In the genomic region with DNA sequence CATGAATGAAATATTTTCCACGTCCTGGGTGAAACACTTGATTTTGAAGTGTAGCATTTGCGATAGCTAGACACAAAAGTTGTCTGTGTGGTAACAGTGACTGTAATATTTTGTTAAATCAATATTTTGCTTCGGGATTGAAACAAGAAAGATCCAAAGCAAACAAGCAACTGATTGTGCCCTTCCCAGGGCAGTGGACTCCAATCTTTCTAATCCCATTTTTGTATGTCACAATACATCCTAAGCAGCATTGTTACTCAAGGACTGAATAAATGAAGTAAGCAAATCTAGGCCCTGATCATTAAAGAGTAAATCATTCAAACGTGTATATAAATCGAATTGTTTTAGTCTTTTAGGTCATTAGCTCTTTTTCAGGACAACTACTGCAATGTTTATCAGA, we compare ENCODE assay signal across 1 cellular context.
TF ChIP-seq lines count a peak whose summit lies in the region.

No MANE protein-coding gene starts in this region.

TF ChIP-seq in GM23338, 12 proteins besides CTCF, POLR2A, EP300 and RAD21:
- TF ChIP-seq EZH2 (IDR thresholded peaks at IDR 0.05; ENCODE audit: low read depth, unreplicated experiment) (no peak), NANOG (IDR thresholded peaks at IDR 0.05; ENCODE audit: borderline replicate concordance) (no peak), JUNB (IDR thresholded peaks at IDR 0.05; ENCODE audit: unreplicated experiment) (no peak), EZH2phosphoT487 (IDR thresholded peaks at IDR 0.05; ENCODE audit: unreplicated experiment) (no peak), STAT1 (IDR thresholded peaks at IDR 0.05; ENCODE audit: unreplicated experiment) (no peak)
- TF ChIP-seq, protein P1, sequence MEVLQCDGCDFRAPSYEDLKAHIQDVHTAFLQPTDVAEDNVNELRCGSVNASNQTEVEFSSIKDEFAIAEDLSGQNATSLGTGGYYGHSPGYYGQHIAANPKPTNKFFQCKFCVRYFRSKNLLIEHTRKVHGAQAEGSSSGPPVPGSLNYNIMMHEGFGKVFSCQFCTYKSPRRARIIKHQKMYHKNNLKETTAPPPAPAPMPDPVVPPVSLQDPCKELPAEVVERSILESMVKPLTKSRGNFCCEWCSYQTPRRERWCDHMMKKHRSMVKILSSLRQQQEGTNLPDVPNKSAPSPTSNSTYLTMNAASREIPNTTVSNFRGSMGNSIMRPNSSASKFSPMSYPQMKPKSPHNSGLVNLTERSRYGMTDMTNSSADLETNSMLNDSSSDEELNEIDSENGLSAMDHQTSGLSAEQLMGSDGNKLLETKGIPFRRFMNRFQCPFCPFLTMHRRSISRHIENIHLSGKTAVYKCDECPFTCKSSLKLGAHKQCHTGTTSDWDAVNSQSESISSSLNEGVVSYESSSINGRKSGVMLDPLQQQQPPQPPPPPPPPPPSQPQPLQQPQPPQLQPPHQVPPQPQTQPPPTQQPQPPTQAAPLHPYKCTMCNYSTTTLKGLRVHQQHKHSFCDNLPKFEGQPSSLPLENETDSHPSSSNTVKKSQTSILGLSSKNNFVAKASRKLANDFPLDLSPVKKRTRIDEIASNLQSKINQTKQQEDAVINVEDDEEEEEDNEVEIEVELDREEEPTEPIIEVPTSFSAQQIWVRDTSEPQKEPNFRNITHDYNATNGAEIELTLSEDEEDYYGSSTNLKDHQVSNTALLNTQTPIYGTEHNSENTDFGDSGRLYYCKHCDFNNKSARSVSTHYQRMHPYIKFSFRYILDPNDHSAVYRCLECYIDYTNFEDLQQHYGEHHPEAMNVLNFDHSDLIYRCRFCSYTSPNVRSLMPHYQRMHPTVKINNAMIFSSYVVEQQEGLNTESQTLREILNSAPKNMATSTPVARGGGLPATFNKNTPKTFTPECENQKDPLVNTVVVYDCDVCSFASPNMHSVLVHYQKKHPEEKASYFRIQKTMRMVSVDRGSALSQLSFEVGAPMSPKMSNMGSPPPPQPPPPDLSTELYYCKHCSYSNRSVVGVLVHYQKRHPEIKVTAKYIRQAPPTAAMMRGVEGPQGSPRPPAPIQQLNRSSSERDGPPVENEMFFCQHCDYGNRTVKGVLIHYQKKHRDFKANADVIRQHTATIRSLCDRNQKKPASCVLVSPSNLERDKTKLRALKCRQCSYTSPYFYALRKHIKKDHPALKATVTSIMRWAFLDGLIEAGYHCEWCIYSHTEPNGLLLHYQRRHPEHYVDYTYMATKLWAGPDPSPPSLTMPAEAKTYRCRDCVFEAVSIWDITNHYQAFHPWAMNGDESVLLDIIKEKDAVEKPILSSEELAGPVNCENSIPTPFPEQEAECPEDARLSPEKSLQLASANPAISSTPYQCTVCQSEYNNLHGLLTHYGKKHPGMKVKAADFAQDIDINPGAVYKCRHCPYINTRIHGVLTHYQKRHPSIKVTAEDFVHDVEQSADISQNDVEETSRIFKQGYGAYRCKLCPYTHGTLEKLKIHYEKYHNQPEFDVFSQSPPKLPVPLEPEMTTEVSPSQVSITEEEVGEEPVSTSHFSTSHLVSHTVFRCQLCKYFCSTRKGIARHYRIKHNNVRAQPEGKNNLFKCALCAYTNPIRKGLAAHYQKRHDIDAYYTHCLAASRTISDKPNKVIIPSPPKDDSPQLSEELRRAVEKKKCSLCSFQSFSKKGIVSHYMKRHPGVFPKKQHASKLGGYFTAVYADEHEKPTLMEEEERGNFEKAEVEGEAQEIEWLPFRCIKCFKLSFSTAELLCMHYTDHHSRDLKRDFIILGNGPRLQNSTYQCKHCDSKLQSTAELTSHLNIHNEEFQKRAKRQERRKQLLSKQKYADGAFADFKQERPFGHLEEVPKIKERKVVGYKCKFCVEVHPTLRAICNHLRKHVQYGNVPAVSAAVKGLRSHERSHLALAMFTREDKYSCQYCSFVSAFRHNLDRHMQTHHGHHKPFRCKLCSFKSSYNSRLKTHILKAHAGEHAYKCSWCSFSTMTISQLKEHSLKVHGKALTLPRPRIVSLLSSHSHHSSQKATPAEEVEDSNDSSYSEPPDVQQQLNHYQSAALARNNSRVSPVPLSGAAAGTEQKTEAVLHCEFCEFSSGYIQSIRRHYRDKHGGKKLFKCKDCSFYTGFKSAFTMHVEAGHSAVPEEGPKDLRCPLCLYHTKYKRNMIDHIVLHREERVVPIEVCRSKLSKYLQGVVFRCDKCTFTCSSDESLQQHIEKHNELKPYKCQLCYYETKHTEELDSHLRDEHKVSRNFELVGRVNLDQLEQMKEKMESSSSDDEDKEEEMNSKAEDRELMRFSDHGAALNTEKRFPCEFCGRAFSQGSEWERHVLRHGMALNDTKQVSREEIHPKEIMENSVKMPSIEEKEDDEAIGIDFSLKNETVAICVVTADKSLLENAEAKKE (CRISPR knock-in tag; IDR thresholded peaks at IDR 0.05) = no peak
